In the genomic region with DNA sequence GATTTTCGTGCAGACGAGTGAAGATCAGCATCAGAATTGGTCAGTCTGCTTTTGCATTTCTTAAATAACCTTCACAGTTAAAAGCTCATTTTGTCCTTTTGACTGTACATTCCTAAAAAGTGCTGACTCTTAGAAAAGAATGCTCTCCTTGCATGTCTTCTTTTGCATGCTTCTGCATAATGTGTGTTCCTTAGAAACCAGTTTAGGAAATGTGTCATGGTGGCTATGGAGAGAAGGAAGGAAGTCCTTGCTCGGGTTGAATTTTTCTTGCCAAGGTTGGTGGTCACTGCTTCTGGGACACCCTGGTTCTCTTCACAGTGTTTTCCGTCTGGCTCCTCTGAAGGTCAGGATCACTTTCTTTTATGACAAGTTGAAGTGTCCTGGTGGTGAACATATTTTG, we compare ENCODE assay signal across 13 cellular contexts. TPM values are rescaled to one million over a fixed set of nuclear protein-coding genes. Genes with fewer than 3 reads are reported as not detected.
DNase-seq lines count a peak whose midpoint lies in the region; ATAC-seq, FAIRE-seq and TF ChIP-seq lines count a peak whose summit lies in the region.
"Had no signal": no experiment of that assay in that cellular context is flagged by ENCODE, and none has a peak within 500 bp of the region (broad histone marks: within the 10 kb centered on the region; RNA-seq: fewer than 3 reads in every experiment).

No MANE protein-coding gene starts in this region.

- H2BK5ac ChIP-seq in mesenchymal stem cell (ENCODE audit: low read depth, low read length, poor library complexity, severe bottlenecking), result no peak overlapping the region

- no peaks in the 10 kb centered on the region for H3K27me3 Mint-ChIP-seq in T-cell
- H3K27me3 Mint-ChIP-seq: memory B cell had no signal

- no peak overlapping the region for H2AK5ac ChIP-seq in mesenchymal stem cell (ENCODE audit: low read length, severe bottlenecking)

- H3K27ac ChIP-seq in endothelial cell of umbilical vein (ENCODE audit: insufficient read depth, low read depth, low read length) (peak overlapping the region; percentile 69), mesenchymal stem cell (ENCODE audit: low read length, poor library complexity, severe bottlenecking) (no peak overlapping the region), thoracic aorta (peak overlapping the region in 1 of 2 donors; percentile 33), esophagus squamous epithelium (peak overlapping the region in 2 of 4 donors; percentile 73 to 76)

- no peak overlapping the region for H4K91ac ChIP-seq in mesenchymal stem cell (ENCODE audit: low read length)

- intact Hi-C loops in endothelial cell of umbilical vein (cut with micrococcal nuclease), result no loop called here
- intact Hi-C loops in esophagus squamous epithelium (cut with DNase I), result no loop called here

- H3K9ac ChIP-seq in endothelial cell of umbilical vein (replicated peaks; ENCODE audit: extremely low read depth, insufficient read depth, low read length), result no peak overlapping the region
- H3K9ac ChIP-seq in mesenchymal stem cell (ENCODE audit: low read length), result no peak overlapping the region

- no peaks in the 10 kb centered on the region for H3K9me3 Mint-ChIP-seq in T-cell
- H3K9me3 Mint-ChIP-seq: memory B cell had no signal

- H3K4me2 ChIP-seq in endothelial cell of umbilical vein (ENCODE audit: insufficient read depth, low read length) (peak overlapping the region; percentile 62), mesenchymal stem cell (ENCODE audit: low read length, poor library complexity, severe bottlenecking) (no peak overlapping the region)

- H3K9me1 ChIP-seq in endothelial cell of umbilical vein (replicated peaks; ENCODE audit: control insufficient read depth, extremely low read depth, insufficient read depth, low read length), result no peaks in the 10 kb centered on the region

- POLR2A ChIA-PET in endothelial cell of umbilical vein (lab: Charles Lee) (no interaction called here), T-cell (lab: Charles Lee) (no interaction called here)

- peak; percentile 33 for DNase-seq in MV-4-11 (lab: John Stamatoyannopoulos, UW)
- DNase-seq in endothelial cell of umbilical vein (ENCODE audit: low read depth, low spot score), result peak; percentile 73
- DNase-seq in mesenchymal stem cell, result peak; percentile 37
- no peak for DNase-seq in thoracic aorta (ENCODE audit: low spot score)
- no peak for DNase-seq in esophagus squamous epithelium (lab: John Stamatoyannopoulos, UW)
- no peak for DNase-seq in T-cell
- no peak for DNase-seq in DMS79 (lab: John Stamatoyannopoulos, UW)
- DNase-seq: activated CD4-positive, CD25-positive, alpha-beta regulatory T cell; COR-L47; NCI-H2171 had no signal

- TF ChIP-seq CTCF in endothelial cell of umbilical vein (IDR thresholded peaks at IDR 0.05; ENCODE audit: extremely low read depth in 1 of 2, insufficient read depth in 1 of 2, low read depth in 1 of 2, low read length in 2 of 2) (no peak), thoracic aorta (IDR thresholded peaks at IDR 0.05) (no peak), esophagus squamous epithelium (IDR thresholded peaks at IDR 0.05) (no peak)

- H3K9me3 ChIP-seq in endothelial cell of umbilical vein (replicated peaks; ENCODE audit: control insufficient read depth, insufficient read depth, low read length) (no peaks in the 10 kb centered on the region), mesenchymal stem cell (ENCODE audit: control insufficient read depth, low read length) (no peaks in the 10 kb centered on the region), thoracic aorta (no peaks in the 10 kb centered on the region), esophagus squamous epithelium (no peaks in the 10 kb centered on the region)
- H3K9me3 ChIP-seq: ascending aorta had no signal

- H3K4me1 Mint-ChIP-seq in T-cell, result peaks cover 46 to 77% (median 66%) of the 10 kb centered on the region in 3 donors

- H3K4ac ChIP-seq in mesenchymal stem cell (ENCODE audit: low read depth in 1 of 2, low read length in 2 of 2), result no peak overlapping the region

- ATAC-seq in thoracic aorta (ENCODE audit: insufficient number of reproducible peaks, low FRiP score, low read depth) (no peak), T-cell (replicated peaks in 1 of 4) (no peak), HG03139 (IDR thresholded peaks at IDR 0.05; ENCODE audit: unreplicated experiment) (no peak)

- peaks cover 4% of the 10 kb centered on the region for H3K36me3 Mint-ChIP-seq in T-cell

- H3K14ac ChIP-seq in mesenchymal stem cell (ENCODE audit: low read length in 2 of 2), result no peak overlapping the region

- WGBS in mesenchymal stem cell, result 74% methylated on average over 4 of the region's 4 CpGs
- WGBS in esophagus squamous epithelium, 2 donors, result 60 to 74% methylated on average over 4 of the region's 4 CpGs

- TF ChIP-seq POLR2A in endothelial cell of umbilical vein (IDR thresholded peaks at IDR 0.05; ENCODE audit: low read depth, low read length) (no peak), esophagus squamous epithelium (IDR thresholded peaks at IDR 0.05) (no peak)

- peak; percentile 95 for FAIRE-seq in endothelial cell of umbilical vein (lab: Jason Lieb, UNC)

- H3K4me3 Mint-ChIP-seq in T-cell, result peak overlapping the region in 1 of 3 donors; percentile 53
- H3K4me3 Mint-ChIP-seq: memory B cell had no signal

- H3K4me1 ChIP-seq in endothelial cell of umbilical vein (ENCODE audit: control insufficient read depth, extremely low read depth, insufficient read depth, low read length), result peaks cover 48% of the 10 kb centered on the region
- H3K4me1 ChIP-seq in mesenchymal stem cell (ENCODE audit: control insufficient read depth, insufficient read depth, low read depth, low read length), result peaks cover 27% of the 10 kb centered on the region
- peaks cover 26 to 52% of the 10 kb centered on the region in 2 donors for H3K4me1 ChIP-seq in thoracic aorta (ENCODE audit: control insufficient read depth in 1 of 2, low read depth in 2 of 2)
- H3K4me1 ChIP-seq in esophagus squamous epithelium, result peaks cover 14 to 71% (median 29%) of the 10 kb centered on the region in 3 donors

- CTCF ChIA-PET in endothelial cell of umbilical vein (lab: Charles Lee) (interaction anchor here (1.0 kb wide), 1 partner anchor 8 kb away, joined by 5 read pairs; no protein-coding TSS in a partner anchor), T-cell (lab: Charles Lee) (no interaction called here)

- H2AFZ ChIP-seq in endothelial cell of umbilical vein (ENCODE audit: low read depth, low read length) (no peak overlapping the region), mesenchymal stem cell (ENCODE audit: low read depth, low read length) (no peak overlapping the region)

- H3K79me1 ChIP-seq in mesenchymal stem cell (replicated peaks; ENCODE audit: low read length, poor library complexity, severe bottlenecking), result peaks cover 17% of the 10 kb centered on the region

- H4K8ac ChIP-seq in mesenchymal stem cell (ENCODE audit: low read length), result no peak overlapping the region

- no peak overlapping the region for H2BK12ac ChIP-seq in mesenchymal stem cell (ENCODE audit: low read length in 2 of 2)

- dilution Hi-C loops in endothelial cell of umbilical vein (cut with MboI; ENCODE audit: extremely low pct_ligation_motif_present, low sequenced_read_pairs), result no loop called here

- no peak overlapping the region for H3K23ac ChIP-seq in mesenchymal stem cell (ENCODE audit: low read length in 2 of 2)

- H2BK120ac ChIP-seq in mesenchymal stem cell (ENCODE audit: low read depth, low read length), result no peak overlapping the region

- H3K36me3 ChIP-seq in endothelial cell of umbilical vein (ENCODE audit: control insufficient read depth in 2 of 2, extremely low read depth in 1 of 2, insufficient read depth in 2 of 2, low read length in 2 of 2) (peaks cover 0 to 2% of the 10 kb centered on the region in 2 experiments), mesenchymal stem cell (ENCODE audit: control insufficient read depth in 1 of 2, insufficient read depth in 2 of 2, low read depth in 1 of 2, low read length in 2 of 2) (peaks cover 14 to 16% of the 10 kb centered on the region in 2 experiments), thoracic aorta (no peaks in the 10 kb centered on the region), esophagus squamous epithelium (peaks cover 0 to 19% (median 0%) of the 10 kb centered on the region in 3 donors)

- BruUV-seq in endothelial cell of umbilical vein (replicated peaks; lab: Mats Ljungman, UMichigan), result no TSS peak

- no peak overlapping the region for H3K18ac ChIP-seq in mesenchymal stem cell (ENCODE audit: low read depth in 1 of 2, low read length in 2 of 2)

- H3K27me3 ChIP-seq in endothelial cell of umbilical vein (ENCODE audit: control insufficient read depth in 2 of 2, insufficient read depth in 2 of 2, low read length in 2 of 2), result no peaks in the 10 kb centered on the region
- no peaks in the 10 kb centered on the region for H3K27me3 ChIP-seq in mesenchymal stem cell (ENCODE audit: control insufficient read depth in 1 of 2, insufficient read depth in 1 of 2, low read length in 2 of 2)
- no peaks in the 10 kb centered on the region for H3K27me3 ChIP-seq in thoracic aorta (replicated peaks; ENCODE audit: insufficient read depth)
- no peaks in the 10 kb centered on the region for H3K27me3 ChIP-seq in esophagus squamous epithelium
- H3K27me3 ChIP-seq: ascending aorta had no signal

- H3K4me3 ChIP-seq in endothelial cell of umbilical vein (replicated peaks in 1 of 3; ENCODE audit: insufficient read depth in 1 of 3, low read depth in 1 of 3, low read length in 3 of 3) (peak overlapping the region in 1 of 3 experiments; percentile 16), mesenchymal stem cell (ENCODE audit: insufficient read depth in 1 of 2, low read depth in 1 of 2, low read length in 2 of 2) (no peak overlapping the region), thoracic aorta (peak overlapping the region; percentile 12), esophagus squamous epithelium (no peak overlapping the region)
- H3K4me3 ChIP-seq: ascending aorta had no signal

- peaks cover 76% of the 10 kb centered on the region for H3K79me2 ChIP-seq in endothelial cell of umbilical vein (ENCODE audit: control insufficient read depth, insufficient read depth, low read length)

- no peak overlapping the region for H3K27ac Mint-ChIP-seq in T-cell

- no peak overlapping the region for H2BK15ac ChIP-seq in mesenchymal stem cell (ENCODE audit: low read depth, poor library complexity, severe bottlenecking)

- peaks cover 7% of the 10 kb centered on the region for H4K20me1 ChIP-seq in endothelial cell of umbilical vein (replicated peaks; ENCODE audit: control insufficient read depth, extremely low read depth, insufficient read depth, low read length)

RNA-seq across cellular contexts. Expression of gene AP2A2, which starts 6.8 kb away (rescaled TPM):
- total RNA-seq in endothelial cell of umbilical vein, result 92.5 and 92.6 TPM in 2 replicates
- 89.5 and 109 TPM in 2 replicates for polyA plus RNA-seq in endothelial cell of umbilical vein
- 59.7 and 67.5 TPM in 2 replicates for polyA plus RNA-seq in endothelial cell of umbilical vein (2011; cell fraction: cytosol; rRNA removed)
- 207 and 227 TPM in 2 replicates for polyA plus RNA-seq in endothelial cell of umbilical vein (2011; cell fraction: nucleus; rRNA removed)
- polyA plus RNA-seq in endothelial cell of umbilical vein (2012), result 60.5 and 72.6 TPM in 2 replicates
- polyA minus RNA-seq in endothelial cell of umbilical vein, result 91.0 and 107 TPM in 2 replicates
- 42.9 TPM for polyA minus RNA-seq in endothelial cell of umbilical vein (2011; cell fraction: cytosol; rRNA and poly(A)+ RNA removed)
- polyA minus RNA-seq in endothelial cell of umbilical vein (2011; cell fraction: nucleus; rRNA and poly(A)+ RNA removed), result 99.5 and 108 TPM in 2 replicates
- polyA plus RNA-seq in mesenchymal stem cell (2013, experiment 1 of 2), result 75.8 TPM
- 83.6 TPM for polyA plus RNA-seq in mesenchymal stem cell (2013, experiment 2 of 2)
- total RNA-seq in thoracic aorta, result 100 to 1,000 TPM in 1 of 2 donors, 10 to 100 TPM in 1; 99.0 to 109 TPM
- total RNA-seq in esophagus squamous epithelium, result 10 to 100 TPM; 19.8 to 48.6 (median 28.5) TPM
- total RNA-seq in T-cell, result 10 to 100 TPM; 59.6 to 85.3 (median 70.8) TPM

RNA-seq across cellular contexts. Expression of gene CHID1, which starts 21.8 kb away (rescaled TPM):
- total RNA-seq in endothelial cell of umbilical vein (86.2 and 89.8 TPM in 2 replicates), thoracic aorta (100 to 1,000 TPM in 1 of 2 donors, 10 to 100 TPM in 1; 61.2 to 195 TPM), esophagus squamous epithelium (10 to 100 TPM; 58.2 to 63.4 (median 61.3) TPM), T-cell (10 to 100 TPM; 39.0 to 68.4 (median 51.2) TPM)
- 98.2 and 107 TPM in 2 replicates for polyA plus RNA-seq in endothelial cell of umbilical vein
- polyA plus RNA-seq in endothelial cell of umbilical vein (2011; cell fraction: cytosol; rRNA removed), result 117 and 125 TPM in 2 replicates
- 65.5 and 66.9 TPM in 2 replicates for polyA plus RNA-seq in endothelial cell of umbilical vein (2011; cell fraction: nucleus; rRNA removed)
- 95.2 and 134 TPM in 2 replicates for polyA plus RNA-seq in endothelial cell of umbilical vein (2012)
- 75.0 and 96.4 TPM in 2 replicates for polyA minus RNA-seq in endothelial cell of umbilical vein
- 23.1 TPM for polyA minus RNA-seq in endothelial cell of umbilical vein (2011; cell fraction: cytosol; rRNA and poly(A)+ RNA removed)
- polyA minus RNA-seq in endothelial cell of umbilical vein (2011; cell fraction: nucleus; rRNA and poly(A)+ RNA removed), result 27.8 and 31.1 TPM in 2 replicates
- polyA plus RNA-seq in mesenchymal stem cell (2013, experiment 1 of 2), result 67.7 TPM
- 65.9 TPM for polyA plus RNA-seq in mesenchymal stem cell (2013, experiment 2 of 2)

Comparison
In these comparisons a context has a peak if more than half of its experiments do, and no peak if none do; other contexts are left out.
1. DNase-seq: peak in MV-4-11 (single experiment), endothelial cell of umbilical vein (single experiment) and mesenchymal stem cell (single experiment); none in thoracic aorta (single experiment), esophagus squamous epithelium (single experiment), T-cell (0 of 34) and DMS79 (single experiment).